In the genomic region with DNA sequence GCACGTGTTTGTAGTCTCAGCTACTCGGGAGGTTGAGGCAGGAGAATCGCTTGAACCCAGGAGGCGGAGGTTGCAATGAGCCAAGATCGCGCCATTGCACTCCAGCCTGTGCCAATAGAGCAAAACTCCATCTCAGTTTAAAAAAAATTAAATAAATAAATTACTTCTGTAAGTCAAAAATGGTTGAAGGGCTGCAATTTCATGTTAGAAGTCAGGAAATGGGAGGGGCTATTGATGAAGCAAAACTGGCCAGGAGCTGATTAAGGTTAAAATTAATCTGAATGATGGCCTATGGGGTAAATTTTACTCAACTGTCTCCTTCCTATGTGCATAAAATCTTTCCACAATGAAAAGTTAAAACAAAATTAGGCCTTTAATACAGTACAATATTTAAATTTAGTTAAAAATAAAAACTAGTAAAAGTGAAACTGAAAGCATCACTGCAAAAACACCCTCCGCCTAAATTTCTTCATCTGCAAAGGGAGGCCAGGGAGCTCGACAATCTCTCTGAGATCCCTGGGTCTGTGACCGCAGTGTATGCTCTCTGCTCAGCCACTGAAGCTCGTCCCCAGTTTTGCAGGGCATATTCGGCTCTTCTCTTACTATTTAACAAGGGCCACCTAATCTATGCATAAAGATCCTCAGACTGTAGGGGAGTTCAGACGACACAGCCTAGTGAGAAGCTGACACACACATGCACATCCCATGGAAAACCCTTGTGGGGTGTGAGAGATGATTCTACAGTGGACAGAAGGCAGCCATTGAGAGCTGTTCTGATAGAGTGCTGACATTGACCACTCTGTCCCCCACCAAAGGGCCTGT, we compare ENCODE assay signal across 1 cellular context.
A peak's percentile ranks its signal among the peaks of the same experiment; 100 is the strongest.
TF ChIP-seq lines count a peak whose summit lies in the region.

No MANE protein-coding gene starts in this region.

TF ChIP-seq in IMR-90, 13 proteins besides CTCF, POLR2A, EP300 and RAD21:
- TF ChIP-seq CEBPB (IDR thresholded peaks at IDR 0.05; ENCODE audit: low read depth, low read length) = peak; percentile 84
- no peak for TF ChIP-seq MAZ (IDR thresholded peaks at IDR 0.05; ENCODE audit: borderline replicate concordance, low read depth, low read length)
